ENCODE assay signal across 21 cellular contexts in genomic region chr5:43572357-43572756, GRCh38. TPM values are rescaled to one million over a fixed set of nuclear protein-coding genes. Genes with fewer than 3 reads are reported as not detected.
DNase-seq lines count a peak whose midpoint lies in the region; ATAC-seq and TF ChIP-seq lines count a peak whose summit lies in the region.
"Had no signal": no experiment of that assay in that cellular context is flagged by ENCODE, and none has a peak within 500 bp of the region (broad histone marks: within the 10 kb centered on the region; RNA-seq: fewer than 3 reads in every experiment).

No MANE protein-coding gene starts in this region.

- H3K36me3 ChIP-seq in HAP-1 (replicated peaks), result peaks cover 4% of the 10 kb centered on the region
- peaks cover 0 to 6% of the 10 kb centered on the region in 2 donors for H3K36me3 ChIP-seq in ascending aorta

- in situ Hi-C loops in HAP-1 (cut with MboI; ENCODE audit: low sequenced_read_pairs), result no loop called here

- intact Hi-C loops in ascending aorta (cut with DNase I) (no loop called here), left ventricle myocardium superior (cut with micrococcal nuclease) (no loop called here), sciatic nerve (cut with DNase I) (no loop called here)
- intact Hi-C loops in activated CD4-positive, alpha-beta T cell treated with anti-CD3 and anti-CD28 coated beads for 36 hours (cut with DNase I, micrococcal nuclease), result no loop called here

- peak overlapping the region; percentile 58 to 68 for H3K27ac ChIP-seq in ascending aorta
- H3K27ac ChIP-seq: KMS-11, RWPE1 had no signal

- H3K9me3 ChIP-seq in HAP-1 (no peaks in the 10 kb centered on the region), ascending aorta (no peaks in the 10 kb centered on the region)

- H3K27me3 ChIP-seq in HAP-1 (ENCODE audit: low read depth) (no peaks in the 10 kb centered on the region), ascending aorta (no peaks in the 10 kb centered on the region)

- no peak overlapping the region for H3K4me3 Mint-ChIP-seq in activated CD4-positive, alpha-beta T cell treated with anti-CD3 and anti-CD28 coated beads for 36 hours
- H3K4me3 Mint-ChIP-seq: activated CD8-positive, alpha-beta memory T cell treated with anti-CD3 and anti-CD28 coated beads, Interleukin-2, amount 10 ng/mL, durations not matched to agents 7 days and 5 days; natural killer cell; T-helper 1 cell treated with Interleukin-12 subunit alpha and Interleukin-12 subunit beta and Interleukin-4 antibody, amounts not matched to agents 30 μg/mL and 1 μg/mL, for 36 hours had no signal

- no peak for TF ChIP-seq CTCF in ascending aorta (IDR thresholded peaks at IDR 0.05)

- H3K4me1 ChIP-seq in HAP-1 (peaks cover 22% of the 10 kb centered on the region), ascending aorta (peaks cover 0 to 7% of the 10 kb centered on the region in 2 donors)

- CTCF ChIA-PET in activated CD4-positive, alpha-beta T cell treated with anti-CD3 and anti-CD28 coated beads for 36 hours (lab: Charles Lee), result interaction anchor here (1.3 kb wide), 1 partner anchor 18 kb away, joined by 3 read pairs; no protein-coding TSS in a partner anchor

- ATAC-seq in left ventricle myocardium superior, result peak; percentile 82
- ATAC-seq in sciatic nerve, result peak; percentile 79
- ATAC-seq in activated CD4-positive, alpha-beta T cell treated with anti-CD3 and anti-CD28 coated beads for 36 hours, result no peak
- ATAC-seq: activated CD4-positive, CD25-positive, alpha-beta regulatory T cell treated with anti-CD3 and anti-CD28 coated beads, Interleukin-2, amount 50 U/mL, for 24 hours; activated CD8-positive, alpha-beta memory T cell treated with anti-CD3 and anti-CD28 coated beads, Interleukin-2, amount 10 ng/mL, durations not matched to agents 7 days and 5 days; left colon; natural killer cell had no signal

- H3K4me3 ChIP-seq in HAP-1 (no peak overlapping the region), ascending aorta (no peak overlapping the region)

- no peaks in the 10 kb centered on the region for H3K9me3 Mint-ChIP-seq in activated CD4-positive, alpha-beta T cell treated with anti-CD3 and anti-CD28 coated beads for 36 hours (ENCODE audit: low read depth)
- H3K9me3 Mint-ChIP-seq: natural killer cell; T-helper 1 cell treated with Interleukin-12 subunit alpha and Interleukin-12 subunit beta and Interleukin-4 antibody, amounts not matched to agents 30 μg/mL and 1 μg/mL, for 36 hours had no signal

- no peak overlapping the region for H3K27ac Mint-ChIP-seq in activated CD4-positive, alpha-beta T cell treated with anti-CD3 and anti-CD28 coated beads for 36 hours
- H3K27ac Mint-ChIP-seq: activated CD8-positive, alpha-beta memory T cell treated with anti-CD3 and anti-CD28 coated beads, Interleukin-2, amount 10 ng/mL, durations not matched to agents 7 days and 5 days; natural killer cell; T-helper 1 cell treated with Interleukin-12 subunit alpha and Interleukin-12 subunit beta and Interleukin-4 antibody, amounts not matched to agents 30 μg/mL and 1 μg/mL, for 36 hours had no signal

- POLR2A ChIA-PET in activated CD4-positive, alpha-beta T cell treated with anti-CD3 and anti-CD28 coated beads for 36 hours (lab: Charles Lee), result no interaction called here

- peaks cover 16% of the 10 kb centered on the region for H3K36me3 Mint-ChIP-seq in activated CD4-positive, alpha-beta T cell treated with anti-CD3 and anti-CD28 coated beads for 36 hours (ENCODE audit: low read depth)

- DNase-seq in HAP-1 (ENCODE audit: low spot score in 2 of 2) (peak; percentile 43 to 55), ascending aorta (ENCODE audit: low spot score in 2 of 2) (no peak), left ventricle myocardium superior (no peak), sciatic nerve (ENCODE audit: low spot score) (no peak), NCI-H526 treated with DMSO at 0.1 percent for 48 hours (lab: John Stamatoyannopoulos, UW) (no peak), medulla oblongata (ENCODE audit: extremely low spot score) (no peak), UCSD-AML1 (lab: John Stamatoyannopoulos, UW; ENCODE audit: unreplicated experiment) (no peak)
- DNase-seq in activated CD4-positive, alpha-beta T cell treated with anti-CD3 and anti-CD28 coated beads for 36 hours, result no peak
- DNase-seq: activated CD8-positive, alpha-beta memory T cell treated with anti-CD3 and anti-CD28 coated beads, Interleukin-2, amount 10 ng/mL, durations not matched to agents 7 days and 5 days; activated effector memory CD4-positive, alpha-beta T cell treated with Interleukin-2 at 50 U/mL for 16 hours; cortex of kidney; hippocampal formation; left colon; natural killer cell; NCI-H1105 treated with DMSO at 0.1 percent for 48 hours; NCI-H82; stimulated activated CD4-positive, alpha-beta T cell treated with anti-CD3 and anti-CD28 coated beads, Interleukin-1b, Interleukin-23, amount 100 ng/mL, for 48 hours had no signal

- H3K27me3 Mint-ChIP-seq in activated CD4-positive, alpha-beta T cell treated with anti-CD3 and anti-CD28 coated beads for 36 hours, result no peaks in the 10 kb centered on the region
- H3K27me3 Mint-ChIP-seq: activated CD8-positive, alpha-beta memory T cell treated with anti-CD3 and anti-CD28 coated beads, Interleukin-2, amount 10 ng/mL, durations not matched to agents 7 days and 5 days had no signal

- H3K4me1 Mint-ChIP-seq in activated CD4-positive, alpha-beta T cell treated with anti-CD3 and anti-CD28 coated beads for 36 hours, result peaks cover 4% of the 10 kb centered on the region
- H3K4me1 Mint-ChIP-seq: activated CD8-positive, alpha-beta memory T cell treated with anti-CD3 and anti-CD28 coated beads, Interleukin-2, amount 10 ng/mL, durations not matched to agents 7 days and 5 days had no signal

RNA-seq across cellular contexts. Expression of gene PAIP1, which starts 15.5 kb away (rescaled TPM):
- total RNA-seq in ascending aorta, result 93.6 TPM
- total RNA-seq in left ventricle myocardium superior, result 124 TPM
- 64.1 TPM for total RNA-seq in sciatic nerve
- total RNA-seq in activated CD4-positive, alpha-beta T cell treated with anti-CD3 and anti-CD28 coated beads for 36 hours, result 10 to 100 TPM; 51.7 to 55.1 TPM

RNA-seq across cellular contexts. Expression of gene NNT, which starts 30.6 kb away (rescaled TPM):
- total RNA-seq in ascending aorta, result 13.3 TPM
- total RNA-seq in left ventricle myocardium superior, result 554 TPM
- total RNA-seq in sciatic nerve, result 38.1 TPM
- total RNA-seq in activated CD4-positive, alpha-beta T cell treated with anti-CD3 and anti-CD28 coated beads for 36 hours, result 10 to 100 TPM; 55.4 to 77.5 TPM

RNA-seq across cellular contexts. Expression of gene C5orf34, which starts 57.4 kb away (rescaled TPM):
- total RNA-seq in ascending aorta (not detected), left ventricle myocardium superior (1.0 TPM), sciatic nerve (1.5 TPM)
- total RNA-seq in activated CD4-positive, alpha-beta T cell treated with anti-CD3 and anti-CD28 coated beads for 36 hours, result 10 to 100 TPM; 14.4 to 16.8 TPM

Comparison
In these comparisons a context has a peak if more than half of its experiments do, and no peak if none do; other contexts are left out.
1. DNase-seq: peak in HAP-1 (2 of 2); none in ascending aorta (0 of 2), left ventricle myocardium superior (single experiment), sciatic nerve (single experiment), NCI-H526 treated with DMSO at 0.1 percent for 48 hours (single experiment), medulla oblongata (single experiment), activated CD4-positive, alpha-beta T cell treated with anti-CD3 and anti-CD28 coated beads for 36 hours (single experiment) and UCSD-AML1 (single experiment).